9 cellular contexts compared by ENCODE assay signal in the genomic region with DNA sequence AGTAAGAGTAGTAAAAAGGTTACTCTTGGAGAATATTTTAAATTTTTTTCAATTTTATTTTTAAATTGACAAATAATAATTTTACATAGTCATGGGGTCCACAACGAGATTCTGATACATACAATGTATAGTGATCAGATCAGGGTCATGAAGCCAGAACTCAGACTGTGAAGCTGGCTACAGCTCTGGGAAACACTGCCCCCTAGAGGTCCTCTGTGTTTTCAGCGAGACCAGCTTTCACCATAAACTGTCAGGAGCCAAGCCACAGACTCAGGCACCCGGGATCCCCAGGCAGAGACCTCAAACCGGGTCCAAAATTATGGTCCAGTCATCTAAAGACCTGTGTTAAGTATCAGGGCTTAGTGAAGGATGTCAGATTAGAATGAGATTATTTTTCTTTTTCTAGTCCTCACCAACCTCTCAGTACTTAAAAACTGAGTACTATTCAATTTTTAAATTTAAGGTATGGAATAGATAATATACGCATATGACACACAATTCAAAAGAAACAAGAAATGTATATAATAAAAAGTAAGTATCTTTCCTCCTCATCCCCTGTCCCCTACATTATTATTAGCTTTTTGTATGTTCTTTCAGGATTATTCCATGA.
DNase-seq lines count a peak whose midpoint lies in the region; ATAC-seq lines count a peak whose summit lies in the region.
"Had no signal": no experiment of that assay in that cellular context is flagged by ENCODE, and none has a peak within 500 bp of the region (broad histone marks: within the 10 kb centered on the region; RNA-seq: fewer than 3 reads in every experiment).

No MANE protein-coding gene starts in this region.

- no peaks in the 10 kb centered on the region for H3K27me3 Mint-ChIP-seq in stimulated activated naive CD8-positive, alpha-beta T cell treated with anti-CD3 and anti-CD28 coated beads, Interleukin-15, amount 100 ng/mL, for 72 hours
- H3K27me3 Mint-ChIP-seq: T-cell had no signal

- no peaks in the 10 kb centered on the region for H3K4me1 Mint-ChIP-seq in stimulated activated naive CD8-positive, alpha-beta T cell treated with anti-CD3 and anti-CD28 coated beads, Interleukin-15, amount 100 ng/mL, for 72 hours
- H3K4me1 Mint-ChIP-seq: T-cell had no signal

- no peak overlapping the region for H3K27ac Mint-ChIP-seq in stimulated activated naive CD8-positive, alpha-beta T cell treated with anti-CD3 and anti-CD28 coated beads, Interleukin-15, amount 100 ng/mL, for 72 hours
- H3K27ac Mint-ChIP-seq: T-cell had no signal

- H3K9me3 Mint-ChIP-seq in stimulated activated naive CD8-positive, alpha-beta T cell treated with anti-CD3 and anti-CD28 coated beads, Interleukin-15, amount 100 ng/mL, for 72 hours = no peaks in the 10 kb centered on the region

- no peak overlapping the region for H3K4me3 Mint-ChIP-seq in stimulated activated naive CD8-positive, alpha-beta T cell treated with anti-CD3 and anti-CD28 coated beads, Interleukin-15, amount 100 ng/mL, for 72 hours
- H3K4me3 Mint-ChIP-seq: T-cell had no signal

- peak; percentile 44 for DNase-seq in CMK (ENCODE audit: low read depth)
- peak; percentile 30 for DNase-seq in NCI-H524 treated with DMSO at 0.1 percent for 48 hours (lab: John Stamatoyannopoulos, UW)
- DNase-seq in amygdala (lab: John Stamatoyannopoulos, UW) = peak in 31 of 56 donors; percentile 1 to 68 (median 29)
- peak; percentile 52 for DNase-seq in kidney tubule cell (ENCODE audit: low spot score)
- peak; percentile 11 to 18 for DNase-seq in stimulated activated naive CD8-positive, alpha-beta T cell treated with anti-CD3 and anti-CD28 coated beads, Interleukin-15, amount 100 ng/mL, for 72 hours
- no peak for DNase-seq in T-helper 9 cell

- ATAC-seq in GM18861 (IDR thresholded peaks at IDR 0.05; ENCODE audit: unreplicated experiment) (peak; percentile 57), HG03139 (IDR thresholded peaks at IDR 0.05; ENCODE audit: unreplicated experiment) (peak; percentile 87)
- ATAC-seq in stimulated activated naive CD8-positive, alpha-beta T cell treated with anti-CD3 and anti-CD28 coated beads, Interleukin-15, amount 100 ng/mL, for 72 hours = peak; percentile 56
- ATAC-seq: T-cell had no signal
